13 cellular contexts compared by ENCODE assay signal in genomic region chr10:14060320-14061070, GRCh38.
"Had no signal": no experiment of that assay in that cellular context is flagged by ENCODE, and none has a peak within 500 bp of the region (broad histone marks: within the 10 kb centered on the region; RNA-seq: fewer than 3 reads in every experiment).

No MANE protein-coding gene starts in this region.

- ATAC-seq: stimulated activated memory B cell treated with anti-CD40 and anti-IgM and Interleukin-4, amounts not matched to agents 10 μg/mL and 1 μg/mL and 100 μg/mL, for 72 hours; WTC11 had no signal

- H3K27ac ChIP-seq: adrenal gland, left ventricle myocardium inferior, tibial nerve, vagina had no signal

- H3K9me3 ChIP-seq: adrenal gland, left ventricle myocardium inferior, tibial nerve, vagina had no signal

- H3K4me1 ChIP-seq: adrenal gland had no signal

- H3K36me3 ChIP-seq: adrenal gland, left ventricle myocardium inferior, tibial nerve, vagina had no signal

- DNase-seq: activated CD4-positive, alpha-beta memory T cell treated with anti-CD3 and anti-CD28 coated beads, Interleukin-2, amount 10 ng/mL, durations not matched to agents 7 days and 5 days; activated CD4-positive, alpha-beta T cell treated with anti-CD3 and anti-CD28 coated beads for 4 hours; activated naive CD4-positive, alpha-beta T cell treated with anti-CD3 and anti-CD28 coated beads, Interleukin-2, amount 50 U/mL, for 16 hours; activated T-cell treated with anti-CD3 and anti-CD28 coated beads, Interleukin-2, amount 50 U/mL, for 24 hours; adrenal gland; hippocampal formation; left ventricle myocardium inferior; midbrain; stimulated activated CD4-positive, alpha-beta T cell treated with anti-CD3 and anti-CD28 coated beads, Interleukin-12 subunit alpha, Interleukin-12 subunit beta, amount 100 ng/mL, for 4 hours had no signal

- H3K4me3 ChIP-seq: adrenal gland, left ventricle myocardium inferior, tibial nerve, vagina had no signal

- H3K27me3 ChIP-seq: adrenal gland, tibial nerve, vagina had no signal
